8 cellular contexts compared by ENCODE assay signal in the genomic region with DNA sequence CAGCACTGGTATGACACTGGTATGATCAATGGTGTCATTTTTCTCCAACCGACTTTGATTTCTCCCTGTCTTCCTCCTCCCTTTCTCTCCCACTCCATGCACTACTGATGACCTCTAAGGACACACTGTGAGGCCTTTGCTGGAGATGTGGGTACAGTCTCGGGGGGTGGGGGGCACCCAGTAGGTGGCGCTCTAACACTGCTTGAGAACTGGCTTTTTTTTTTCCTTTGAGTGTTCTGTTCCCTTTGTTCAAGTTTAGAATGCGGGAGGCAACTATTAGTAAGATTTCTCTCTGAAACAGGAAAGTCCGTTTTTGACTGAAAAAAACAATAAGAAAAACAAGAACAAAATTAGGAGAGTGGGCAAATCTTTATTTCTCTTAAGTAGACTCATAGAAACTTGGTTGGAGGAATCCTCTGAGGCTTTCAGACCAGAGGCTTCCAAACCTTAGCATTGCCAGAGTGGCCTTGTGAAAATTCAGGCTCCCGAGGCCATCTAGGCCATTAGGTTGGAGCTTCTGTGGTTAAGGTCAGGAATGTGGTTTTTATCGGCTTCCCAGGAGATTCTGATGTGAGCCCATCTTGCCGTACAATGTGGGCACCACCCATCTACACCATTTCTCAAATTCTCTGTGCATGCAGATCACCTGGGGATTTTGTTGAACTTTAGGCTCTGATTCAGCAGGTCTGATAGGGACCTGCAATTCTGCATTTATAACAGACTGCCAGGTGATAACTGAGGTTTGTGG. TPM values are rescaled to one million over a fixed set of nuclear protein-coding genes. Genes with fewer than 3 reads are reported as not detected.
A peak's percentile ranks its signal among the peaks of the same experiment; 100 is the strongest.
DNase-seq lines count a peak whose midpoint lies in the region; ATAC-seq and TF ChIP-seq lines count a peak whose summit lies in the region.

No MANE protein-coding gene starts in this region.

- intact Hi-C loops in left ventricle myocardium superior (cut with micrococcal nuclease): loop anchor here (10.0 kb wide), 1 partner anchor 323 kb away; a partner anchor contains a TSS

- H3K36me3 ChIP-seq in DOHH2 (ENCODE audit: control insufficient read depth, low read length): no peaks in the 10 kb centered on the region

- H3K9me3 Mint-ChIP-seq in activated T-cell treated with anti-CD3 and anti-CD28 coated beads, Interleukin-2, amount 50 U/mL, for 24 hours: no peaks in the 10 kb centered on the region

- H3K27ac ChIP-seq in DOHH2 (ENCODE audit: low read depth, low read length): no peak overlapping the region

- H3K4me2 ChIP-seq in DOHH2 (ENCODE audit: low read length): no peak overlapping the region

- peaks cover 32% of the 10 kb centered on the region for H3K36me3 Mint-ChIP-seq in activated T-cell treated with anti-CD3 and anti-CD28 coated beads, Interleukin-2, amount 50 U/mL, for 24 hours (ENCODE audit: low read depth)

- H3K9me2 ChIP-seq in DOHH2 (replicated peaks; ENCODE audit: control insufficient read depth, low read length): no peaks in the 10 kb centered on the region

- peak; percentile 91 for TF ChIP-seq CTCF in DOHH2 (IDR thresholded peaks at IDR 0.05; ENCODE audit: low read depth, low read length, poor library complexity, severe bottlenecking)

- H3K4me1 Mint-ChIP-seq in activated T-cell treated with anti-CD3 and anti-CD28 coated beads, Interleukin-2, amount 50 U/mL, for 24 hours (ENCODE audit: low read depth): peaks cover 44% of the 10 kb centered on the region

- H3F3A ChIP-seq in DOHH2 (ENCODE audit: control insufficient read depth, insufficient read depth): no peaks in the 10 kb centered on the region

- no peak overlapping the region for H3K4me3 ChIP-seq in DOHH2 (ENCODE audit: low read length)

- H3K27me3 Mint-ChIP-seq in activated T-cell treated with anti-CD3 and anti-CD28 coated beads, Interleukin-2, amount 50 U/mL, for 24 hours: no peaks in the 10 kb centered on the region

- H3K4me1 ChIP-seq in DOHH2 (ENCODE audit: control insufficient read depth, low read length): no peaks in the 10 kb centered on the region

- ATAC-seq in GM21447 (IDR thresholded peaks at IDR 0.05; ENCODE audit: unreplicated experiment): peak; percentile 76
- peak; percentile 57 for ATAC-seq in left ventricle myocardium superior
- no peak for ATAC-seq in HG03520 (IDR thresholded peaks at IDR 0.05; ENCODE audit: unreplicated experiment)
- no peak for ATAC-seq in HG03457 (IDR thresholded peaks at IDR 0.05; ENCODE audit: unreplicated experiment)

- no peak overlapping the region for H3K4me3 Mint-ChIP-seq in activated T-cell treated with anti-CD3 and anti-CD28 coated beads, Interleukin-2, amount 50 U/mL, for 24 hours

- no peaks in the 10 kb centered on the region for H3K27me3 ChIP-seq in DOHH2 (ENCODE audit: control insufficient read depth, low read length)

- no peak overlapping the region for H3K27ac Mint-ChIP-seq in activated T-cell treated with anti-CD3 and anti-CD28 coated beads, Interleukin-2, amount 50 U/mL, for 24 hours

- DNase-seq in NAMALWA (ENCODE audit: low spot score): peak; percentile 46
- DNase-seq in activated T-cell treated with anti-CD3 and anti-CD28 coated beads, Interleukin-2, amount 50 U/mL, for 24 hours: peak; percentile 54
- DNase-seq in left ventricle myocardium superior: peak; percentile 61
- DNase-seq in stimulated activated CD4-positive, alpha-beta T cell treated with anti-CD3 and anti-CD28 coated beads, Interleukin-4, amount 100 ng/mL, for 24 hours: peak; percentile 37

- H3K79me2 ChIP-seq in DOHH2 (ENCODE audit: control insufficient read depth, low read length): peaks cover 1% of the 10 kb centered on the region; the same call in 1 of the 2 replicates

- 0 out of 2 replicates have a peak, but pooled peaks cover 4% of the 10 kb centered on the region for H4K20me1 ChIP-seq in DOHH2 (ENCODE audit: control insufficient read depth, insufficient read depth, low read depth, low read length)

- no peaks in the 10 kb centered on the region for H3K9me3 ChIP-seq in DOHH2 (ENCODE audit: control insufficient read depth, insufficient read depth, low read length)

RNA-seq across cellular contexts. Expression of a gene that starts 43.2 kb away (rescaled TPM):
- 17.4 TPM for total RNA-seq in left ventricle myocardium superior

Comparison
In these comparisons a context has a peak if more than half of its experiments do, and no peak if none do; other contexts are left out.
1. ATAC-seq: peak in GM21447 (single experiment) and left ventricle myocardium superior (single experiment); none in HG03520 (single experiment) and HG03457 (single experiment).
2. Peak in every context shown above with its lines, with median percentiles within 50 percentile points of each other: DNase-seq.